8 cellular contexts compared by ENCODE assay signal in genomic region chr9:136949239-136949816, GRCh38. TPM values are rescaled to one million over a fixed set of nuclear protein-coding genes. Genes with fewer than 3 reads are reported as not detected.
A peak's percentile ranks its signal among the peaks of the same experiment; 100 is the strongest.
DNase-seq lines count a peak whose midpoint lies in the region; ATAC-seq and TF ChIP-seq lines count a peak whose summit lies in the region.

No MANE protein-coding gene starts in this region.

- peak overlapping the region; percentile 71 for H3K4me3 Mint-ChIP-seq in mesothelial cell of epicardium

- peaks cover 10% of the 10 kb centered on the region for H3K4me1 Mint-ChIP-seq in mesothelial cell of epicardium

- no peaks in the 10 kb centered on the region for H3K9me3 ChIP-seq in A673 (ENCODE audit: low read depth, low read length, poor library complexity, severe bottlenecking)

- H3K4me1 ChIP-seq in A673 (ENCODE audit: insufficient read depth, low read length, poor library complexity, severe bottlenecking) (no peaks in the 10 kb centered on the region), KMS-11 (ENCODE audit: low read depth, poor library complexity, severe bottlenecking) (peaks cover 21% of the 10 kb centered on the region)

- H3K9me3 Mint-ChIP-seq in mesothelial cell of epicardium, result no peaks in the 10 kb centered on the region

- peak overlapping the region; percentile 96 for H3K27ac Mint-ChIP-seq in mesothelial cell of epicardium

- intact Hi-C loops in A673 (cut with micrococcal nuclease; ENCODE audit: unreplicated experiment), result no loop called here

- no TSS peak for BruUV-seq in A673 (replicated peaks; lab: Mats Ljungman, UMichigan)

- POLR2A ChIA-PET in A673 (lab: Charles Lee; ENCODE audit: low non-redundant PET), result no interaction called here

- no peak for TF ChIP-seq CTCF in A673 (conservative IDR thresholded peaks at IDR 0.05; ENCODE audit: low read depth, low read length)
- TF ChIP-seq CTCF in KMS-11 (conservative IDR thresholded peaks at IDR 0.05; ENCODE audit: low read depth, low read length), result no peak
- TF ChIP-seq CTCF in cardiac fibroblast (IDR thresholded peaks at IDR 0.05; ENCODE audit: low read depth, low read length), result no peak
- TF ChIP-seq CTCF in mesothelial cell of epicardium (IDR thresholded peaks at IDR 0.05; ENCODE audit: unreplicated experiment), result no peak

- H3K4me3 ChIP-seq in A673 (ENCODE audit: low read depth, low read length, poor library complexity, severe bottlenecking) (peak overlapping the region; percentile 63), KMS-11 (IDR thresholded peaks at IDR 0.05; ENCODE audit: insufficient read depth, low read depth, low read length) (no peak overlapping the region), cardiac fibroblast (replicated peaks in 1 of 2; ENCODE audit: low read depth in 2 of 2, low read length in 2 of 2) (peak overlapping the region; percentile 42 to 51)

- no peaks in the 10 kb centered on the region for H3K27me3 Mint-ChIP-seq in mesothelial cell of epicardium (ENCODE audit: low read depth)

- CTCF ChIA-PET in A673 (lab: Charles Lee), result no interaction called here

- no peaks in the 10 kb centered on the region for H3K36me3 ChIP-seq in A673 (ENCODE audit: insufficient read depth, low read length, poor library complexity, severe bottlenecking)
- H3K36me3 ChIP-seq in KMS-11 (ENCODE audit: insufficient read depth), result no peaks in the 10 kb centered on the region

- peak overlapping the region; percentile 67; the same call in 1 of the 2 replicates for H2AFZ ChIP-seq in KMS-11 (ENCODE audit: low read depth)

- H3K9ac ChIP-seq in KMS-11, result peak overlapping the region; percentile 70

- H3K27ac ChIP-seq in A673 (ENCODE audit: low read depth, low read length, poor library complexity, severe bottlenecking) (peak overlapping the region; percentile 84), KMS-11 (peak overlapping the region; percentile 63)

- no peaks in the 10 kb centered on the region for H3K36me3 Mint-ChIP-seq in mesothelial cell of epicardium

- H4K20me1 ChIP-seq in KMS-11 (ENCODE audit: insufficient read depth), result no peaks in the 10 kb centered on the region

- H3K27me3 ChIP-seq in A673 (replicated peaks; ENCODE audit: insufficient read depth, low read depth, low read length, poor library complexity) (no peaks in the 10 kb centered on the region), KMS-11 (ENCODE audit: insufficient read depth, low read depth) (no peaks in the 10 kb centered on the region)

- no peaks in the 10 kb centered on the region for H3K79me2 ChIP-seq in KMS-11 (ENCODE audit: insufficient read depth, low read depth)

- DNase-seq in A673 (ENCODE audit: low spot score) (no peak), cardiac fibroblast (ENCODE audit: low read depth in 2 of 2) (no peak), mesothelial cell of epicardium (ENCODE audit: low spot score in 2 of 2, unreplicated experiment in 2 of 2) (no peak), HUDEP-2 (lab: John Stamatoyannopoulos, UW; ENCODE audit: unreplicated experiment in 76 of 76) (no peak)

- peak overlapping the region; percentile 78 for H3K4me2 ChIP-seq in KMS-11

- ATAC-seq in HG03342 (IDR thresholded peaks at IDR 0.05; ENCODE audit: unreplicated experiment) (no peak), HG03097 (IDR thresholded peaks at IDR 0.05; ENCODE audit: low FRiP score, unreplicated experiment) (no peak), HG03378 (IDR thresholded peaks at IDR 0.05; ENCODE audit: unreplicated experiment) (no peak)

RNA-seq across cellular contexts. Expression of gene LCN12, which starts 2.7 kb away (rescaled TPM):
- total RNA-seq in A673 (2021) (1.1 TPM in 1 of 2 replicates, not detected in the other), mesothelial cell of epicardium (13.3 to 15.9 TPM (median 13.8 TPM) in 3 replicates)

RNA-seq across cellular contexts. Expression of gene C8G, which starts 4.3 kb away (rescaled TPM):
- 0.74 and 0.75 TPM in 2 replicates for total RNA-seq in A673 (2021)
- 1.5 to 2.5 TPM (median 1.5 TPM) in 3 replicates for total RNA-seq in mesothelial cell of epicardium

RNA-seq across cellular contexts. Expression of gene FBXW5, which starts 4.8 kb away (rescaled TPM):
- total RNA-seq in A673 (2021) (76.7 and 81.8 TPM in 2 replicates), mesothelial cell of epicardium (58.9 to 62.3 TPM (median 59.8 TPM) in 3 replicates)

RNA-seq across cellular contexts. Expression of gene PTGDS, which starts 28.0 kb away (rescaled TPM):
- not detected in 2 replicates for total RNA-seq in A673 (2021)
- total RNA-seq in mesothelial cell of epicardium, result 52.6 to 58.0 TPM (median 53.5 TPM) in 3 replicates

RNA-seq across cellular contexts. Expression of gene LCNL1, which starts 33.5 kb away (rescaled TPM):
- total RNA-seq in A673 (2021) (not detected in 2 replicates), mesothelial cell of epicardium (4.7 to 5.7 TPM (median 5.5 TPM) in 3 replicates)
